Comparison of ENCODE assay signal across 1 cellular context in genomic region chr19:46951236-46951986, GRCh38.
A peak's percentile ranks its signal among the peaks of the same experiment; 100 is the strongest.
TF ChIP-seq lines count a peak whose summit lies in the region.

No MANE protein-coding gene starts in this region.

TF ChIP-seq in HepG2, 621 proteins besides CTCF, POLR2A, EP300 and RAD21 (continued from another document and continues in another):
- no peak for TF ChIP-seq ZNF142 (CRISPR knock-in tag; IDR thresholded peaks at IDR 0.05)
- TF ChIP-seq PITX1 (CRISPR knock-in tag; IDR thresholded peaks at IDR 0.05): 0 out of 2 replicates have a peak, but pooled peaks have one; percentile 55
- TF ChIP-seq ZNF672 (CRISPR knock-in tag; IDR thresholded peaks at IDR 0.05): no peak
- peak; percentile 91 for TF ChIP-seq ZNF281 (CRISPR knock-in tag; IDR thresholded peaks at IDR 0.05; ENCODE audit: borderline replicate concordance)
- no peak for TF ChIP-seq KLF15 (CRISPR knock-in tag; IDR thresholded peaks at IDR 0.05; ENCODE audit: borderline replicate concordance)
- TF ChIP-seq SMAD3 (CRISPR knock-in tag; IDR thresholded peaks at IDR 0.05): no peak
- no peak for TF ChIP-seq TERF1 (CRISPR knock-in tag; IDR thresholded peaks at IDR 0.05)
- no peak for TF ChIP-seq ZNF572 (CRISPR knock-in tag; IDR thresholded peaks at IDR 0.05)
- TF ChIP-seq RBM22 (optimal IDR thresholded peaks at IDR 0.05; ENCODE audit: low read length): no peak
- no peak for TF ChIP-seq ZNF761 (CRISPR knock-in tag; conservative IDR thresholded peaks at IDR 0.05)
- TF ChIP-seq ZFAT (CRISPR knock-in tag; conservative IDR thresholded peaks at IDR 0.05): no peak
- TF ChIP-seq RAD51 (IDR thresholded peaks at IDR 0.05; ENCODE audit: borderline replicate concordance): peak; percentile 65; the same call in 1 of the 2 replicates
- TF ChIP-seq ZNF296 (CRISPR knock-in tag; conservative IDR thresholded peaks at IDR 0.05): no peak
- TF ChIP-seq ZNF570 (CRISPR knock-in tag; IDR thresholded peaks at IDR 0.05; ENCODE audit: borderline replicate concordance): no peak
- no peak for TF ChIP-seq CEBPG (CRISPR knock-in tag; IDR thresholded peaks at IDR 0.05)
- no peak for TF ChIP-seq MEIS1 (CRISPR knock-in tag; IDR thresholded peaks at IDR 0.05; ENCODE audit: borderline replicate concordance)
- TF ChIP-seq ZNF34 (CRISPR knock-in tag; IDR thresholded peaks at IDR 0.05; ENCODE audit: borderline replicate concordance): no peak
- no peak for TF ChIP-seq BRF2 (CRISPR knock-in tag; IDR thresholded peaks at IDR 0.05)
- TF ChIP-seq FOXJ3 (CRISPR knock-in tag; IDR thresholded peaks at IDR 0.05; ENCODE audit: borderline replicate concordance): no peak
- no peak for TF ChIP-seq FUBP1 (CRISPR knock-in tag; IDR thresholded peaks at IDR 0.05; ENCODE audit: borderline replicate concordance)
- peak; percentile 22; the same call in 1 of the 2 replicates for TF ChIP-seq BHLHE40 (IDR thresholded peaks at IDR 0.05; ENCODE audit: low read length)
- no peak for TF ChIP-seq ZSCAN22 (CRISPR knock-in tag; IDR thresholded peaks at IDR 0.05)
- TF ChIP-seq ZFP36L2 (CRISPR knock-in tag; IDR thresholded peaks at IDR 0.05): no peak
- no peak for TF ChIP-seq NFE2L2 (IDR thresholded peaks at IDR 0.05; ENCODE audit: low read length)
- no peak for TF ChIP-seq ZFP62 (CRISPR knock-in tag; IDR thresholded peaks at IDR 0.05)
- TF ChIP-seq NONO (IDR thresholded peaks at IDR 0.05): no peak
- no peak for TF ChIP-seq NONO (CRISPR knock-in tag; conservative IDR thresholded peaks at IDR 0.05)
- TF ChIP-seq FOXO1 (CRISPR knock-in tag; IDR thresholded peaks at IDR 0.05): no peak
- TF ChIP-seq POGZ (CRISPR knock-in tag; IDR thresholded peaks at IDR 0.05): no peak
- TF ChIP-seq MEF2D (CRISPR knock-in tag; IDR thresholded peaks at IDR 0.05): no peak
- no peak for TF ChIP-seq RCOR2 (CRISPR knock-in tag; IDR thresholded peaks at IDR 0.05)
- TF ChIP-seq ZNF609 (CRISPR knock-in tag; IDR thresholded peaks at IDR 0.05; ENCODE audit: borderline replicate concordance): no peak
- TF ChIP-seq ZNF678 (CRISPR knock-in tag; IDR thresholded peaks at IDR 0.05): no peak
- TF ChIP-seq REPIN1 (CRISPR knock-in tag; IDR thresholded peaks at IDR 0.05; ENCODE audit: borderline replicate concordance, low read depth): no peak
- no peak for TF ChIP-seq SOX13 (IDR thresholded peaks at IDR 0.05)
- TF ChIP-seq SOX13 (CRISPR knock-in tag; conservative IDR thresholded peaks at IDR 0.05 in 1 of 2, IDR thresholded peaks at IDR 0.05 in 1 of 2): 0 out of 4 replicates have a peak, but pooled peaks of 1 of the 2 experiments have one; percentile 47
- TF ChIP-seq LCORL (IDR thresholded peaks at IDR 0.05): no peak
- TF ChIP-seq LCORL (CRISPR knock-in tag; IDR thresholded peaks at IDR 0.05): peak; percentile 57; the same call in 1 of the 2 replicates
- peak; percentile 32; the same call in 1 of the 2 replicates for TF ChIP-seq TFDP2 (CRISPR knock-in tag; IDR thresholded peaks at IDR 0.05)
- TF ChIP-seq EZH2 (conservative IDR thresholded peaks at IDR 0.05; ENCODE audit: low read depth, low read length): no peak
- TF ChIP-seq PATZ1 (CRISPR knock-in tag; IDR thresholded peaks at IDR 0.05): no peak
- no peak for TF ChIP-seq TAF1 (CRISPR knock-in tag; IDR thresholded peaks at IDR 0.05)
- peak; percentile 37; the same call in 1 of the 2 replicates for TF ChIP-seq ERF (CRISPR knock-in tag; IDR thresholded peaks at IDR 0.05)
- TF ChIP-seq NFKBIZ (CRISPR knock-in tag; IDR thresholded peaks at IDR 0.05): no peak
- TF ChIP-seq ZNF781 (CRISPR knock-in tag; IDR thresholded peaks at IDR 0.05; ENCODE audit: borderline replicate concordance, not compliant biosample characterization): no peak
- TF ChIP-seq PHF20 (CRISPR knock-in tag; IDR thresholded peaks at IDR 0.05): no peak
